In genomic region chr9:63816742-63817621, GRCh38 we compare ENCODE assay signal across 8 cellular contexts.
DNase-seq lines count a peak whose midpoint lies in the region; ATAC-seq and TF ChIP-seq lines count a peak whose summit lies in the region.

No MANE protein-coding gene starts in this region.

- no peak overlapping the region for H3K27ac ChIP-seq in ascending aorta

- DNase-seq in HFF-Myc (ENCODE audit: extremely low read depth, low read depth) (peak; percentile 60), RPMI7951 (ENCODE audit: low read depth) (peak; percentile 78), ascending aorta (ENCODE audit: low spot score in 2 of 2) (peak; percentile 16 to 81), hepatic stellate cell (ENCODE audit: low spot score) (peak; percentile 78), sciatic nerve (ENCODE audit: low spot score) (peak; percentile 90), NCI-H2227 treated with DMSO at 0.1 percent for 48 hours (lab: John Stamatoyannopoulos, UW) (no peak), NCI-H2107 treated with DMSO at 0.1 percent for 48 hours (lab: John Stamatoyannopoulos, UW; ENCODE audit: unreplicated experiment) (no peak)

- no peaks in the 10 kb centered on the region for H3K4me1 ChIP-seq in ascending aorta

- peaks cover 0 to 6% of the 10 kb centered on the region in 2 donors for H3K9me3 ChIP-seq in ascending aorta

- no peaks in the 10 kb centered on the region for H3K27me3 ChIP-seq in ascending aorta

- intact Hi-C loops in ascending aorta (cut with DNase I), result no loop called here
- intact Hi-C loops in sciatic nerve (cut with DNase I), result no loop called here

- peak; percentile 92 for ATAC-seq in sciatic nerve

- peak overlapping the region; percentile 38; the same call in 1 of the 2 replicates for H3K4me3 ChIP-seq in GM08714 (ENCODE audit: low read length)
- H3K4me3 ChIP-seq in HFF-Myc (replicated peaks; ENCODE audit: low read depth, low read length), result peak overlapping the region; percentile 47
- H3K4me3 ChIP-seq in ascending aorta, result no peak overlapping the region

- no peaks in the 10 kb centered on the region for H3K36me3 ChIP-seq in ascending aorta

- TF ChIP-seq CTCF in HFF-Myc (IDR thresholded peaks at IDR 0.05; ENCODE audit: low read depth, low read length, missing control alignments), result no peak
- TF ChIP-seq CTCF in ascending aorta (IDR thresholded peaks at IDR 0.05), result no peak

Comparison
In these comparisons a context has a peak if more than half of its experiments do, and no peak if none do; other contexts are left out.
1. H3K4me3 ChIP-seq: peak in GM08714 (single experiment) and HFF-Myc (single experiment); none in ascending aorta (0 of 2).
2. DNase-seq: peak in HFF-Myc (single experiment), RPMI7951 (single experiment), ascending aorta (2 of 2), hepatic stellate cell (single experiment) and sciatic nerve (single experiment); none in NCI-H2227 treated with DMSO at 0.1 percent for 48 hours (single experiment) and NCI-H2107 treated with DMSO at 0.1 percent for 48 hours (single experiment).